Comparison of ENCODE assay signal across 8 cellular contexts in the genomic region with DNA sequence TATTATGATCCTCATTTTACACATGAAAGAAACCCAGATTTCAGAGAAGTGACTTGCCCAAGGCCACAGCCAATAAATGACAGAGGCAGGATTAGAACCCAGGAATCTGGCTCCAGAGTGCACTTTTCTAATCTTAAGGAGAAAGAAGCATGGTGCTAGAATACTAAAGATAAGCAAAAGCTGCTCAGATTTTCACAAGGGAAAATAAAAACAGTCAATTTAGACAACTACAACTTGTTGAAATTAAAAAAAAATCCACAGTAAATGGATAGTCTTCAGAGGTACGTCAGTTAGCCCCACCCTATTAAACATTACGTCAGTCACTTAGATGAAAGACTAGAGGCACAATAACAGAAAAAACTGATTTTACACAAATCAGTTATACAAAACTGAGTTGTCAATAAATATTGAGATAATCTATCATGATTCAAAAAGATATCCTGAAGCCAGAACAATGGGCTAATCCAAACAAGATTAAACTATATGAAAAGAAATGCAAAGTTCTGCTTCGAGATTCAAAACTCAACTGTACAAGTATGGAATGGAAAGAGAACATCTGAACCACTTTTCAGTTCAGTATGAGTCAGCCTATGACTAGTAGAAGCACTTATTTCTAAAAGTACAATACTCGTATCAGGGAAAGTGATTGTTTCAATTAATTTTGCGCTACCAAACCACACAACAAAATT. TPM values are rescaled to one million over a fixed set of nuclear protein-coding genes. Genes with fewer than 3 reads are reported as not detected.
DNase-seq lines count a peak whose midpoint lies in the region; ATAC-seq, FAIRE-seq and TF ChIP-seq lines count a peak whose summit lies in the region.

No MANE protein-coding gene starts in this region.

- peak overlapping the region; percentile 76 to 86 for H3K4me3 Mint-ChIP-seq in stimulated activated naive CD8-positive, alpha-beta T cell treated with anti-CD3 and anti-CD28 coated beads, Interleukin-15, amount 100 ng/mL, for 72 hours

- no peaks in the 10 kb centered on the region for H3K27me3 Mint-ChIP-seq in stimulated activated naive CD8-positive, alpha-beta T cell treated with anti-CD3 and anti-CD28 coated beads, Interleukin-15, amount 100 ng/mL, for 72 hours

- peak overlapping the region; percentile 82 to 94 for H3K27ac Mint-ChIP-seq in stimulated activated naive CD8-positive, alpha-beta T cell treated with anti-CD3 and anti-CD28 coated beads, Interleukin-15, amount 100 ng/mL, for 72 hours

- H3K27me3 ChIP-seq in foreskin keratinocyte = no peaks in the 10 kb centered on the region

- H3K4me1 Mint-ChIP-seq in stimulated activated naive CD8-positive, alpha-beta T cell treated with anti-CD3 and anti-CD28 coated beads, Interleukin-15, amount 100 ng/mL, for 72 hours = peaks cover 81% of the 10 kb centered on the region

- peak; percentile 88 for ATAC-seq in GM18867 (IDR thresholded peaks at IDR 0.05; ENCODE audit: unreplicated experiment)
- ATAC-seq in HG02840 (IDR thresholded peaks at IDR 0.05; ENCODE audit: low FRiP score, unreplicated experiment) = peak; percentile 57
- peak; percentile 75 for ATAC-seq in foreskin keratinocyte
- peak; percentile 89 for ATAC-seq in stimulated activated naive CD8-positive, alpha-beta T cell treated with anti-CD3 and anti-CD28 coated beads, Interleukin-15, amount 100 ng/mL, for 72 hours

- TF ChIP-seq CTCF in foreskin keratinocyte (conservative IDR thresholded peaks at IDR 0.05) (no peak), GM10266 (IDR thresholded peaks at IDR 0.05; ENCODE audit: control insufficient read depth, insufficient read depth, low read depth, missing control alignments) (no peak)

- H3K27ac ChIP-seq in foreskin keratinocyte = peak overlapping the region; percentile 94
- no peak overlapping the region for H3K27ac ChIP-seq in substantia nigra (ENCODE audit: low read depth, low read length, poor library complexity, severe bottlenecking)

- no peak for FAIRE-seq in HTR-8/SVneo (lab: Jason Lieb, UNC)

- DNase-seq in SW 1271 (lab: John Stamatoyannopoulos, UW) = peak; percentile 77 to 97
- peak; percentile 72 to 90 for DNase-seq in foreskin keratinocyte
- no peak for DNase-seq in stimulated activated naive CD8-positive, alpha-beta T cell treated with anti-CD3 and anti-CD28 coated beads, Interleukin-15, amount 100 ng/mL, for 72 hours
- DNase-seq in substantia nigra (lab: John Stamatoyannopoulos, UW) = no peak
- DNase-seq in GM10266 (ENCODE audit: extremely low spot score) = no peak
- no peak for DNase-seq in HTR-8/SVneo (ENCODE audit: insufficient read length, low spot score)

- H3K4me1 ChIP-seq in foreskin keratinocyte = peaks cover 40% of the 10 kb centered on the region

- H3K9me3 Mint-ChIP-seq in stimulated activated naive CD8-positive, alpha-beta T cell treated with anti-CD3 and anti-CD28 coated beads, Interleukin-15, amount 100 ng/mL, for 72 hours = no peaks in the 10 kb centered on the region

RNA-seq across cellular contexts. Expression of gene TMEM245, which starts 9.3 kb away (rescaled TPM):
- total RNA-seq in foreskin keratinocyte = 36.8 and 38.6 TPM in 2 replicates
- polyA plus RNA-seq in foreskin keratinocyte = 10.1 and 12.1 TPM in 2 replicates

RNA-seq across cellular contexts. Expression of gene FRRS1L, which starts 56.6 kb away (rescaled TPM):
- 0.04 TPM in 1 of 2 replicates, not detected in the other for total RNA-seq in foreskin keratinocyte
- 0.01 TPM in 2 replicates for polyA plus RNA-seq in foreskin keratinocyte

Comparison
In these comparisons a context has a peak if more than half of its experiments do, and no peak if none do; other contexts are left out.
1. DNase-seq: peak in SW 1271 (2 of 2) and foreskin keratinocyte (2 of 2); none in stimulated activated naive CD8-positive, alpha-beta T cell treated with anti-CD3 and anti-CD28 coated beads, Interleukin-15, amount 100 ng/mL, for 72 hours (0 of 2), substantia nigra (0 of 49), GM10266 (single experiment) and HTR-8/SVneo (single experiment).
2. Peak in every context shown above with its lines, with median percentiles within 50 percentile points of each other: ATAC-seq.